ENCODE assay signal across 11 cellular contexts in the genomic region with DNA sequence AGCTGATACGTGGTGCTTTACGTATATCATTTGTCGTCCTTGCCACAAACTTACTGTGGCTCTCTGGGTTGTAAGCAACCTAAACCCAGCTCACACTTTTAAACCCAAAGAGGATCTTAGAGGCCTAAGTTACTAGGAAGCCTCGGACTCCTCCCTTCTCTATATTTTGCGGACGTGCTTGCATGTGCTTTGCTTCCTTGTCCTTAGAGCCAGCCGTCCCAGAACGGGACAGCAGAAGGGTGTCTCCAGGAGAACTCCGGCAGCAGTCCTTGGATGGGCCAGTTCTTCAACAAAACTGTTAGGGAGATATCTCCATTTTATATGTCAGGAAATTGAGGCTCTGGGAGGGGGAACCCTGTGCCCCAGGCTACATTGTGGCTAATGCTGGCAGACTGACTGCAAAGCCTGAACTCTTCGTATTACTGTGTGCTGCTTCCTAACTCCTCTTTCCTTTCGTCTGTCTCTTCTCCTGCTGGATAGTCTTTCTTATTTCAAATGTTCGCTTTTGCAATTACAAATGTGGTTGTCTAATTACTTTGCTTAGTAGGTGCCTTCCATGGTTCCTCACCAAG. TPM values are rescaled to one million over a fixed set of nuclear protein-coding genes. Genes with fewer than 3 reads are reported as not detected.
A peak's percentile ranks its signal among the peaks of the same experiment; 100 is the strongest.
DNase-seq lines count a peak whose midpoint lies in the region; ATAC-seq, FAIRE-seq and TF ChIP-seq lines count a peak whose summit lies in the region.
"Had no signal": no experiment of that assay in that cellular context is flagged by ENCODE, and none has a peak within 500 bp of the region (broad histone marks: within the 10 kb centered on the region; RNA-seq: fewer than 3 reads in every experiment).

No MANE protein-coding gene starts in this region.

- no peak overlapping the region; the same call in 2 of the 3 replicates for H3K4me3 Mint-ChIP-seq in GM23338
- peak overlapping the region in 1 of 3 donors; percentile 67 for H3K4me3 Mint-ChIP-seq in T-cell

- no peak overlapping the region for H2AFZ ChIP-seq in GM23338
- no peak overlapping the region for H2AFZ ChIP-seq in keratinocyte (ENCODE audit: control insufficient read depth, low read length)
- no peak overlapping the region for H2AFZ ChIP-seq in osteoblast (ENCODE audit: low read length)

- H3K4me1 Mint-ChIP-seq in GM23338 = peaks cover 76% of the 10 kb centered on the region
- peaks cover 80 to 89% (median 86%) of the 10 kb centered on the region in 3 donors for H3K4me1 Mint-ChIP-seq in T-cell

- dilution Hi-C loops in keratinocyte (cut with MboI; ENCODE audit: extremely low pct_ligation_motif_present, low sequenced_read_pairs) = no loop called here

- H3K9me2 ChIP-seq in GM23338 (ENCODE audit: insufficient read depth) = no peaks in the 10 kb centered on the region

- peaks cover 3% of the 10 kb centered on the region for H3F3A ChIP-seq in GM23338 (replicated peaks; ENCODE audit: low read depth)

- WGBS in sigmoid colon, 2 donors = 82 to 88% methylated on average over 12 of the region's 12 CpGs

- CTCF ChIA-PET in T-cell (lab: Charles Lee) = no interaction called here

- H3K4me1 ChIP-seq in GM23338 (ENCODE audit: insufficient read depth) = peaks cover 72% of the 10 kb centered on the region
- peaks cover 14% of the 10 kb centered on the region for H3K4me1 ChIP-seq in keratinocyte (ENCODE audit: control insufficient read depth, extremely low read depth, insufficient read depth, low read length)
- peaks cover 0 to 81% (median 66%) of the 10 kb centered on the region in 4 donors for H3K4me1 ChIP-seq in sigmoid colon
- no peaks in the 10 kb centered on the region for H3K4me1 ChIP-seq in osteoblast (ENCODE audit: insufficient read depth, low read length)

- TF ChIP-seq CTCF in GM23338 (conservative IDR thresholded peaks at IDR 0.05; ENCODE audit: low read depth in 2 of 2) (no peak), keratinocyte (optimal IDR thresholded peaks at IDR 0.05 in 1 of 3, IDR thresholded peaks at IDR 0.05 in 1 of 3, conservative IDR thresholded peaks at IDR 0.05 in 1 of 3; ENCODE audit: extremely low read depth in 1 of 3, insufficient read depth in 2 of 3, low read length in 3 of 3) (no peak), sigmoid colon (IDR thresholded peaks at IDR 0.05) (no peak), osteoblast (IDR thresholded peaks at IDR 0.05; ENCODE audit: extremely low read depth, low read depth, low read length) (no peak)

- H3K4me3 ChIP-seq in GM23338 (no peak overlapping the region), keratinocyte (ENCODE audit: control insufficient read depth in 2 of 3, extremely low read depth in 1 of 3, insufficient read depth in 2 of 3, low read depth in 1 of 3, low read length in 3 of 3) (no peak overlapping the region), sigmoid colon (no peak overlapping the region), H7 (ENCODE audit: insufficient read depth, low read depth, low read length) (no peak overlapping the region), osteoblast (ENCODE audit: insufficient read depth, low read length) (no peak overlapping the region)
- H3K4me3 ChIP-seq: prostate gland had no signal

- no peak overlapping the region for H3K9ac ChIP-seq in keratinocyte (ENCODE audit: control insufficient read depth, extremely low read depth, insufficient read depth, low read length)

- peak overlapping the region; percentile 15; the same call in 1 of the 2 replicates for H3K27ac ChIP-seq in GM23338 (ENCODE audit: low read depth)
- H3K27ac ChIP-seq in keratinocyte (ENCODE audit: control insufficient read depth, insufficient read depth, low read length) = no peak overlapping the region
- peak overlapping the region in 3 of 4 donors; percentile 13 to 57 (median 30) for H3K27ac ChIP-seq in sigmoid colon
- no peak overlapping the region for H3K27ac ChIP-seq in osteoblast (ENCODE audit: low read depth, low read length)
- H3K27ac ChIP-seq: prostate gland had no signal

- H3K36me3 Mint-ChIP-seq in GM23338 (ENCODE audit: low read depth) = 0 out of 3 replicates have a peak, but pooled peaks cover 9% of the 10 kb centered on the region
- H3K36me3 Mint-ChIP-seq in T-cell = peaks cover 13% of the 10 kb centered on the region

- H3K79me2 ChIP-seq in GM23338 (replicated peaks; ENCODE audit: insufficient read depth) = peaks cover 89% of the 10 kb centered on the region
- H3K79me2 ChIP-seq in keratinocyte (ENCODE audit: control insufficient read depth, insufficient read depth, low read length) = peaks cover 30% of the 10 kb centered on the region
- H3K79me2 ChIP-seq in osteoblast (ENCODE audit: insufficient read depth, low read length) = peaks cover 80% of the 10 kb centered on the region

- H3K9me3 Mint-ChIP-seq in GM23338 = no peaks in the 10 kb centered on the region
- no peaks in the 10 kb centered on the region for H3K9me3 Mint-ChIP-seq in T-cell

- H3K36me3 ChIP-seq in GM23338 (ENCODE audit: insufficient read depth) = no peaks in the 10 kb centered on the region
- peaks cover 0 to 2% of the 10 kb centered on the region in 2 experiments for H3K36me3 ChIP-seq in keratinocyte (ENCODE audit: control insufficient read depth in 2 of 2, extremely low read depth in 1 of 2, insufficient read depth in 2 of 2, low read length in 2 of 2)
- H3K36me3 ChIP-seq in sigmoid colon = no peaks in the 10 kb centered on the region
- no peaks in the 10 kb centered on the region for H3K36me3 ChIP-seq in H7 (replicated peaks; ENCODE audit: control insufficient read depth, insufficient read depth, low read length)
- H3K36me3 ChIP-seq in osteoblast (ENCODE audit: insufficient read depth, low read length) = peaks cover 2% of the 10 kb centered on the region
- H3K36me3 ChIP-seq: prostate gland had no signal

- H3K9me1 ChIP-seq in keratinocyte (ENCODE audit: control insufficient read depth, extremely low read depth, insufficient read depth, low read length) = no peaks in the 10 kb centered on the region

- TF ChIP-seq EP300 in sigmoid colon (IDR thresholded peaks at IDR 0.05) = no peak

- intact Hi-C loops in sigmoid colon (cut with DNase I) = no loop called here

- H4K20me1 ChIP-seq in GM23338 (replicated peaks; ENCODE audit: insufficient read depth) (peaks cover 9% of the 10 kb centered on the region; the same call in 1 of the 2 replicates), keratinocyte (ENCODE audit: control insufficient read depth, extremely low read depth, insufficient read depth, low read length) (no peaks in the 10 kb centered on the region), osteoblast (ENCODE audit: insufficient read depth, low read length) (peaks cover 53% of the 10 kb centered on the region)

- ATAC-seq in GM23338 = no peak
- ATAC-seq in T-cell (replicated peaks in 1 of 4) = no peak
- no peak for ATAC-seq in GM18909 (IDR thresholded peaks at IDR 0.05; ENCODE audit: poor library complexity, unreplicated experiment)

- H3K4me2 ChIP-seq in GM23338 (peak overlapping the region; percentile 71), keratinocyte (ENCODE audit: control insufficient read depth, extremely low read depth, insufficient read depth, low read depth, low read length) (peak overlapping the region; percentile 31), osteoblast (ENCODE audit: insufficient read depth, low read length) (no peak overlapping the region)

- no peaks in the 10 kb centered on the region for H3K9me3 ChIP-seq in keratinocyte (ENCODE audit: control insufficient read depth, low read depth, low read length)
- H3K9me3 ChIP-seq in sigmoid colon = no peaks in the 10 kb centered on the region
- no peaks in the 10 kb centered on the region for H3K9me3 ChIP-seq in osteoblast (ENCODE audit: low read depth, low read length)
- H3K9me3 ChIP-seq: prostate gland had no signal

- FAIRE-seq in keratinocyte (lab: Jason Lieb, UNC) = no peak

- H3K27ac Mint-ChIP-seq in GM23338 = peak overlapping the region; percentile 61; the same call in 1 of the 2 replicates
- H3K27ac Mint-ChIP-seq in T-cell = peak overlapping the region; percentile 65 to 89

- H3K27me3 ChIP-seq in GM23338 (ENCODE audit: insufficient read depth) = no peaks in the 10 kb centered on the region
- H3K27me3 ChIP-seq in keratinocyte (ENCODE audit: control insufficient read depth, extremely low read depth, insufficient read depth, low read length) = no peaks in the 10 kb centered on the region
- no peaks in the 10 kb centered on the region for H3K27me3 ChIP-seq in sigmoid colon
- no peaks in the 10 kb centered on the region for H3K27me3 ChIP-seq in H7 (ENCODE audit: control insufficient read depth, insufficient read depth, low read length)
- H3K27me3 ChIP-seq in osteoblast (ENCODE audit: insufficient read depth, low read length) = no peaks in the 10 kb centered on the region

- POLR2A ChIA-PET in T-cell (lab: Charles Lee) = interaction anchor here in 1 of 2 donors (0.5 kb wide), 1 partner anchor 291 kb away, joined by 5 read pairs; no protein-coding TSS in a partner anchor

- DNase-seq in GM23338 (ENCODE audit: low spot score) (no peak), T-cell (no peak), keratinocyte (ENCODE audit: low read depth, low spot score) (no peak), sigmoid colon (no peak), H7 (no peak), NCI-H1694 (lab: John Stamatoyannopoulos, UW) (no peak), osteoblast (ENCODE audit: insufficient read length, low spot score, missing footprints) (no peak)
- DNase-seq: aorta, NCI-H1105 treated with DMSO at 0.1 percent for 48 hours had no signal

- no peak for TF ChIP-seq POLR2A in sigmoid colon (IDR thresholded peaks at IDR 0.05)

- H3K27me3 Mint-ChIP-seq in GM23338 (ENCODE audit: insufficient read depth, low read depth, poor library complexity) (peaks cover 12% of the 10 kb centered on the region), T-cell (no peaks in the 10 kb centered on the region)

RNA-seq across cellular contexts. Expression of gene TNRC6B, which starts 33.8 kb away (rescaled TPM):
- total RNA-seq in GM23338 (2014; rRNA removed; shearing (Covaris generic)) = 41.4 and 46.9 TPM in 2 replicates
- polyA plus RNA-seq in GM23338 (2016; fragmentation: Nextera tagmentation; extraction: Ambion mirVana) (87.8 and 91.3 TPM in 2 replicates), keratinocyte (5.6 to 6.2 TPM (median 5.9 TPM) in 3 replicates), sigmoid colon (10 to 100 TPM in 1 of 3 donors, 1 to 10 TPM in 1, under 1 TPM in 1; 0.60 to 23.0 (median 9.2) TPM)
- total RNA-seq in T-cell (100 to 1,000 TPM; 122 to 173 (median 143) TPM), sigmoid colon (10 to 100 TPM; 26.5 to 51.8 (median 28.1) TPM), osteoblast (26.4 and 33.9 TPM in 2 replicates)
- 14.4 TPM for polyA plus RNA-seq in keratinocyte (2011; ENCODE audit: low read depth)
- 2.9 and 3.2 TPM in 2 replicates for polyA plus RNA-seq in keratinocyte (2011; cell fraction: cytosol; rRNA removed)
- 15.5 and 19.1 TPM in 2 replicates for polyA plus RNA-seq in keratinocyte (2011; cell fraction: nucleus; rRNA removed)
- polyA plus RNA-seq in keratinocyte (2012; ENCODE audit: low replicate concordance) = 4.6 and 7.8 TPM in 2 replicates
- polyA minus RNA-seq in keratinocyte = 32.5 to 38.7 TPM (median 34.5 TPM) in 3 replicates
- polyA minus RNA-seq in keratinocyte (2011; cell fraction: cytosol; rRNA and poly(A)+ RNA removed) = 14.2 TPM
- 33.3 and 61.8 TPM in 2 replicates for polyA minus RNA-seq in keratinocyte (2011; cell fraction: nucleus; rRNA and poly(A)+ RNA removed)
- total RNA-seq in H7 (2014; rRNA removed; shearing (Covaris generic)) = 13.0 and 21.4 TPM in 2 replicates

Comparison
In these comparisons a context has a peak if more than half of its experiments do, and no peak if none do; other contexts are left out.
1. H3K27ac ChIP-seq: peak in GM23338 (single experiment) and sigmoid colon (3 of 4); none in keratinocyte (single experiment) and osteoblast (single experiment).